ENCODE assay signal across 1 cellular context in the genomic region with DNA sequence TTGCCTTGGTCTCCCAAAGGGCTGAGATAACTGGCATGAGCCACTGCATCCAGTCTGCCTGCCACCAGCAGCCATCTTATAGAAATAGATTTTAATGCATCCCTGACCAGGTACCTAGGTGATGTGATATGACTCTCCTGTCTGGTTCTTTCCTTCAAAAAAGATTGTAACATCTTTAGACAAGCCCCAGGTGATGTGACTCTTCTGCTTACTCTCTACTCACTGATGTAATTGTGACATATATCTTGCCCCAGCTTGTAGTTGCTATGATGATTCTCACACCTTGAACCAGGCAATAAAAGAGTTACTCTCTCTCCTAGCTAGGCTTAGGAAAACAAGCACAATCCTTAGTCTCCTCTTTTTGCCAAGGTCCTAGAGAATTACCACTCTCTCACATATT.
TF ChIP-seq lines count a peak whose summit lies in the region.

No MANE protein-coding gene starts in this region.

TF ChIP-seq in GM23338, 12 proteins besides CTCF, POLR2A, EP300 and RAD21 (continued from another document):
- TF ChIP-seq, protein P1, sequence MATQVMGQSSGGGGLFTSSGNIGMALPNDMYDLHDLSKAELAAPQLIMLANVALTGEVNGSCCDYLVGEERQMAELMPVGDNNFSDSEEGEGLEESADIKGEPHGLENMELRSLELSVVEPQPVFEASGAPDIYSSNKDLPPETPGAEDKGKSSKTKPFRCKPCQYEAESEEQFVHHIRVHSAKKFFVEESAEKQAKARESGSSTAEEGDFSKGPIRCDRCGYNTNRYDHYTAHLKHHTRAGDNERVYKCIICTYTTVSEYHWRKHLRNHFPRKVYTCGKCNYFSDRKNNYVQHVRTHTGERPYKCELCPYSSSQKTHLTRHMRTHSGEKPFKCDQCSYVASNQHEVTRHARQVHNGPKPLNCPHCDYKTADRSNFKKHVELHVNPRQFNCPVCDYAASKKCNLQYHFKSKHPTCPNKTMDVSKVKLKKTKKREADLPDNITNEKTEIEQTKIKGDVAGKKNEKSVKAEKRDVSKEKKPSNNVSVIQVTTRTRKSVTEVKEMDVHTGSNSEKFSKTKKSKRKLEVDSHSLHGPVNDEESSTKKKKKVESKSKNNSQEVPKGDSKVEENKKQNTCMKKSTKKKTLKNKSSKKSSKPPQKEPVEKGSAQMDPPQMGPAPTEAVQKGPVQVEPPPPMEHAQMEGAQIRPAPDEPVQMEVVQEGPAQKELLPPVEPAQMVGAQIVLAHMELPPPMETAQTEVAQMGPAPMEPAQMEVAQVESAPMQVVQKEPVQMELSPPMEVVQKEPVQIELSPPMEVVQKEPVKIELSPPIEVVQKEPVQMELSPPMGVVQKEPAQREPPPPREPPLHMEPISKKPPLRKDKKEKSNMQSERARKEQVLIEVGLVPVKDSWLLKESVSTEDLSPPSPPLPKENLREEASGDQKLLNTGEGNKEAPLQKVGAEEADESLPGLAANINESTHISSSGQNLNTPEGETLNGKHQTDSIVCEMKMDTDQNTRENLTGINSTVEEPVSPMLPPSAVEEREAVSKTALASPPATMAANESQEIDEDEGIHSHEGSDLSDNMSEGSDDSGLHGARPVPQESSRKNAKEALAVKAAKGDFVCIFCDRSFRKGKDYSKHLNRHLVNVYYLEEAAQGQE (IDR thresholded peaks at IDR 0.05; ENCODE audit: unreplicated experiment) = no peak
- no peak for TF ChIP-seq ZNF114 (CRISPR knock-in tag; IDR thresholded peaks at IDR 0.05)
